ENCODE assay signal across 8 cellular contexts in genomic region chrX:155881158-155881993, GRCh38. TPM values are rescaled to one million over a fixed set of nuclear protein-coding genes. Genes with fewer than 3 reads are reported as not detected.
DNase-seq lines count a peak whose midpoint lies in the region; ATAC-seq and TF ChIP-seq lines count a peak whose summit lies in the region.

A gene with protein sequence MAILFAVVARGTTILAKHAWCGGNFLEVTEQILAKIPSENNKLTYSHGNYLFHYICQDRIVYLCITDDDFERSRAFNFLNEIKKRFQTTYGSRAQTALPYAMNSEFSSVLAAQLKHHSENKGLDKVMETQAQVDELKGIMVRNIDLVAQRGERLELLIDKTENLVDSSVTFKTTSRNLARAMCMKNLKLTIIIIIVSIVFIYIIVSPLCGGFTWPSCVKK (plus strand): TSS chrX:155881345. CDS start chrX:155889467, 8,122 bp downstream.

- ATAC-seq in GM19395 (IDR thresholded peaks at IDR 0.05; ENCODE audit: unreplicated experiment) (peak; percentile 94), HG03558 (IDR thresholded peaks at IDR 0.05; ENCODE audit: extremely low read depth, unreplicated experiment) (peak; percentile 92)

- H3K4me3 ChIP-seq in lower leg skin (ENCODE audit: low read depth, poor library complexity, severe bottlenecking): peak within 1 kb of the TSS; percentile 28

- no peak for TF ChIP-seq CTCF in lower leg skin (IDR thresholded peaks at IDR 0.05)

- DNase-seq in CD1c-positive myeloid dendritic cell (ENCODE audit: extremely low spot score): peak; percentile 90
- DNase-seq in NCI-H748 (lab: John Stamatoyannopoulos, UW; ENCODE audit: unreplicated experiment): peak; percentile 90
- DNase-seq in activated CD4-positive, alpha-beta T cell treated with anti-CD3 and anti-CD28 coated beads, Interleukin-2, amount 50 U/mL, for 4 hours: peak; percentile 68 to 76
- peak; percentile 90 for DNase-seq in dermis blood vessel endothelial cell
- peak; percentile 82 to 95 for DNase-seq in lower leg skin (ENCODE audit: low spot score in 2 of 2)
- peak; percentile 71 to 81 for DNase-seq in stimulated activated CD4-positive, alpha-beta T cell treated with anti-CD3 and anti-CD28 coated beads, Interleukin-4, amount 100 ng/mL, for 4 hours

- 28 to 44% methylated on average over 25 to 48 of the region's 48 CpGs for WGBS in lower leg skin, 2 donors

- TF ChIP-seq POLR2A in lower leg skin (IDR thresholded peaks at IDR 0.05): no peak

- intact Hi-C loops in lower leg skin (cut with DNase I; ENCODE audit: low total_unique reads): no loop called here

RNA-seq across cellular contexts. Expression of the gene that starts here (rescaled TPM):
- total RNA-seq in dermis blood vessel endothelial cell (46.5 and 66.2 TPM in 2 replicates), lower leg skin (10 to 100 TPM; 24.8 to 28.2 (median 26.1) TPM)

Comparison
In these comparisons a context has a peak if more than half of its experiments do, and no peak if none do; other contexts are left out.
1. Peak in every context shown above with its lines: DNase-seq, ATAC-seq and H3K4me3 ChIP-seq.